ENCODE assay signal across 8 cellular contexts in genomic region chr4:89837385-89837995, GRCh38. TPM values are rescaled to one million over a fixed set of nuclear protein-coding genes. Genes with fewer than 3 reads are reported as not detected.
DNase-seq lines count a peak whose midpoint lies in the region; ATAC-seq and TF ChIP-seq lines count a peak whose summit lies in the region.

No MANE protein-coding gene starts in this region.

- TF ChIP-seq EP300 in sigmoid colon (IDR thresholded peaks at IDR 0.05) = no peak

- H3K27ac ChIP-seq in CD8-positive, alpha-beta memory T cell (ENCODE audit: low read depth, low read length) = no peak overlapping the region
- H3K27ac ChIP-seq in PC-9 (no peak overlapping the region), mammary epithelial cell (ENCODE audit: insufficient read depth, low read depth, low read length) (peak overlapping the region; percentile 53), sigmoid colon (peak overlapping the region; percentile 54 to 77 (median 70))

- peak in 1 of 5 donors; percentile 5 for DNase-seq in CD8-positive, alpha-beta memory T cell
- DNase-seq in PC-9 = no peak
- peak; percentile 65 for DNase-seq in mammary epithelial cell
- no peak for DNase-seq in sigmoid colon
- DNase-seq in posterior vena cava (ENCODE audit: low spot score) = no peak

- CTCF ChIA-PET in CD8-positive, alpha-beta memory T cell (lab: Charles Lee) = no interaction called here
- CTCF ChIA-PET in PC-9 (lab: Charles Lee) = no interaction called here
- CTCF ChIA-PET in mammary epithelial cell (lab: Charles Lee; ENCODE audit: low non-redundant PET) = no interaction called here

- H3F3A ChIP-seq in PC-9 (ENCODE audit: insufficient read depth, low read depth) = no peaks in the 10 kb centered on the region

- peak overlapping the region; percentile 63 to 76 (median 70) for H3K4me3 Mint-ChIP-seq in CD8-positive, alpha-beta memory T cell

- H3K27me3 ChIP-seq in CD8-positive, alpha-beta memory T cell (ENCODE audit: insufficient read depth, low read length, poor library complexity, severe bottlenecking) = peaks cover 23% of the 10 kb centered on the region
- no peaks in the 10 kb centered on the region for H3K27me3 ChIP-seq in PC-9 (ENCODE audit: insufficient read depth, low read depth)
- no peaks in the 10 kb centered on the region for H3K27me3 ChIP-seq in mammary epithelial cell (ENCODE audit: insufficient read depth, low read length)
- peaks cover 9 to 62% (median 10%) of the 10 kb centered on the region in 3 donors for H3K27me3 ChIP-seq in sigmoid colon

- H3K4me3 ChIP-seq in CD8-positive, alpha-beta memory T cell (ENCODE audit: low read length) = peak overlapping the region; percentile 33
- peak overlapping the region; percentile 57; the same call in 1 of the 2 replicates for H3K4me3 ChIP-seq in PC-9
- peak overlapping the region; percentile 72 to 91 (median 78) for H3K4me3 ChIP-seq in mammary epithelial cell (replicated peaks in 1 of 3; ENCODE audit: insufficient read depth in 1 of 3, low read depth in 2 of 3, low read length in 3 of 3)
- peak overlapping the region; percentile 80 for H3K4me3 ChIP-seq in iPS-18c (ENCODE audit: insufficient read depth, low read depth, low read length)
- peak overlapping the region; percentile 31 to 62 (median 52) for H3K4me3 ChIP-seq in sigmoid colon

- in situ Hi-C loops in mammary epithelial cell (cut with MboI; ENCODE audit: low sequenced_read_pairs in 2 of 2) = loop anchor here in 1 of 2 donors (25.0 kb wide), 1 partner anchor 175 kb away; no protein-coding TSS in a partner anchor

- intact Hi-C loops in PC-9 (cut with micrococcal nuclease; ENCODE audit: unreplicated experiment) (no loop called here), mammary epithelial cell (cut with micrococcal nuclease) (loop anchor here (1.0 to 5.0 kb wide), 4 partner anchors 32 to 179 kb away; no protein-coding TSS in a partner anchor), sigmoid colon (cut with DNase I) (loop anchor here (5.0 to 10.0 kb wide), 2 partner anchors 90 to 1383 kb away; partner anchors contain the start of gene HERC5), posterior vena cava (cut with DNase I) (no loop called here)

- no peaks in the 10 kb centered on the region for H3K9me3 Mint-ChIP-seq in CD8-positive, alpha-beta memory T cell

- dilution Hi-C loops in mammary epithelial cell (cut with HindIII; ENCODE audit: low sequenced_read_pairs) = no loop called here

- peaks cover 40 to 79% of the 10 kb centered on the region in 2 donors for H3K27me3 Mint-ChIP-seq in CD8-positive, alpha-beta memory T cell

- H3K36me3 ChIP-seq in CD8-positive, alpha-beta memory T cell (ENCODE audit: insufficient read depth, low read length) = no peaks in the 10 kb centered on the region
- H3K36me3 ChIP-seq in PC-9 (ENCODE audit: low read depth) (no peaks in the 10 kb centered on the region), mammary epithelial cell (ENCODE audit: insufficient read depth, low read length) (no peaks in the 10 kb centered on the region), sigmoid colon (no peaks in the 10 kb centered on the region)

- 2% methylated on average over 16 of the region's 30 CpGs for WGBS in mammary epithelial cell (ENCODE audit: low coverage, missing lambda C conversion rate)
- 0 to 2% methylated on average over 30 of the region's 30 CpGs for WGBS in sigmoid colon, 2 donors

- H3K4me2 ChIP-seq in PC-9 = peak overlapping the region; percentile 84
- H3K4me2 ChIP-seq in mammary epithelial cell (ENCODE audit: insufficient read depth, low read depth, low read length) = peak overlapping the region; percentile 87

- peak overlapping the region in 2 of 8 donors; percentile 54 to 83 for H3K27ac Mint-ChIP-seq in CD8-positive, alpha-beta memory T cell

- peaks cover 7% of the 10 kb centered on the region for H3K4me1 ChIP-seq in CD8-positive, alpha-beta memory T cell (ENCODE audit: insufficient read depth, low read length)
- H3K4me1 ChIP-seq in PC-9 (replicated peaks; ENCODE audit: insufficient read depth) = no peaks in the 10 kb centered on the region
- H3K4me1 ChIP-seq in mammary epithelial cell (ENCODE audit: insufficient read depth, low read length) = peaks cover 9% of the 10 kb centered on the region
- H3K4me1 ChIP-seq in sigmoid colon = peaks cover 0 to 24% (median 19%) of the 10 kb centered on the region in 4 donors

- no TSS peak for BruUV-seq in PC-9 (replicated peaks; lab: Mats Ljungman, UMichigan)
- BruUV-seq in mammary epithelial cell (replicated peaks; lab: Mats Ljungman, UMichigan) = no TSS peak

- H3K9ac ChIP-seq in mammary epithelial cell (ENCODE audit: insufficient read depth, low read length) = peak overlapping the region; percentile 53

- peak overlapping the region; percentile 86 for H2AFZ ChIP-seq in PC-9
- peak overlapping the region; percentile 86 for H2AFZ ChIP-seq in mammary epithelial cell (ENCODE audit: low read depth, low read length)

- H4K20me1 ChIP-seq in PC-9 (ENCODE audit: insufficient read depth) (no peaks in the 10 kb centered on the region), mammary epithelial cell (ENCODE audit: insufficient read depth, low read length) (no peaks in the 10 kb centered on the region)

- no peaks in the 10 kb centered on the region for H3K9me2 ChIP-seq in PC-9 (ENCODE audit: insufficient read depth)

- peaks cover 12 to 31% (median 16%) of the 10 kb centered on the region in 3 donors for H3K4me1 Mint-ChIP-seq in CD8-positive, alpha-beta memory T cell

- POLR2A ChIA-PET in CD8-positive, alpha-beta memory T cell (lab: Charles Lee) = no interaction called here
- POLR2A ChIA-PET in PC-9 (lab: Charles Lee; ENCODE audit: unreplicated experiment) = interaction anchor here (0.6 kb wide), 1 partner anchor 170 kb away, joined by 3 read pairs; no protein-coding TSS in a partner anchor

- H3K36me3 Mint-ChIP-seq in CD8-positive, alpha-beta memory T cell = no peaks in the 10 kb centered on the region

- TF ChIP-seq CTCF in PC-9 (conservative IDR thresholded peaks at IDR 0.05) (no peak), mammary epithelial cell (conservative IDR thresholded peaks at IDR 0.05 in 1 of 2, IDR thresholded peaks at IDR 0.05 in 1 of 2; ENCODE audit: extremely low read depth in 1 of 2, insufficient read depth in 1 of 2, low read depth in 1 of 2, low read length in 2 of 2) (peak; percentile 4 to 46), sigmoid colon (IDR thresholded peaks at IDR 0.05) (no peak)

- ATAC-seq in GM21723 (IDR thresholded peaks at IDR 0.05; ENCODE audit: unreplicated experiment) = peak; percentile 66
- no peak for ATAC-seq in HG02678 (IDR thresholded peaks at IDR 0.05; ENCODE audit: unreplicated experiment)

- no peaks in the 10 kb centered on the region for H3K79me2 ChIP-seq in PC-9 (ENCODE audit: low read depth)
- H3K79me2 ChIP-seq in mammary epithelial cell (ENCODE audit: insufficient read depth, low read length) = peaks cover 30% of the 10 kb centered on the region

- no peak for TF ChIP-seq POLR2A in sigmoid colon (IDR thresholded peaks at IDR 0.05)

- no peaks in the 10 kb centered on the region for H3K9me3 ChIP-seq in CD8-positive, alpha-beta memory T cell (ENCODE audit: low read length)
- H3K9me3 ChIP-seq in PC-9 (ENCODE audit: insufficient read depth, low read depth) (no peaks in the 10 kb centered on the region), mammary epithelial cell (replicated peaks; ENCODE audit: insufficient read depth, low read length) (no peaks in the 10 kb centered on the region), iPS-18c (ENCODE audit: control insufficient read depth, insufficient read depth, low read length) (no peaks in the 10 kb centered on the region), sigmoid colon (no peaks in the 10 kb centered on the region)

RNA-seq across cellular contexts. Expression of gene SNCA, which starts 0.5 kb away (rescaled TPM):
- under 1 TPM; 0.42 to 0.44 TPM for total RNA-seq in CD8-positive, alpha-beta memory T cell
- 0.41 TPM for polyA plus RNA-seq in CD8-positive, alpha-beta memory T cell
- total RNA-seq in PC-9 (2021) (3.9 and 4.8 TPM in 2 replicates), mammary epithelial cell (10 to 100 TPM; 53.8 to 62.4 TPM), sigmoid colon (10 to 100 TPM; 16.8 to 27.0 (median 23.2) TPM), posterior vena cava (10 to 100 TPM in 1 of 2 donors, 1 to 10 TPM in 1; 9.1 to 25.5 TPM)
- polyA plus RNA-seq in mammary epithelial cell (63.3 TPM), sigmoid colon (10 to 100 TPM in 1 of 3 donors, 1 to 10 TPM in 2; 3.5 to 20.4 (median 5.4) TPM)
- polyA minus RNA-seq in mammary epithelial cell = 50.8 TPM

RNA-seq across cellular contexts. Expression of gene MMRN1, which starts 57.2 kb away (rescaled TPM):
- total RNA-seq in CD8-positive, alpha-beta memory T cell = not detected
- 0.33 TPM for polyA plus RNA-seq in CD8-positive, alpha-beta memory T cell
- total RNA-seq in PC-9 (2021) (not detected in 2 replicates), mammary epithelial cell (under 1 TPM in 1 of 2 donors, not detected in 1; under 0.01 TPM), sigmoid colon (10 to 100 TPM; 28.1 to 86.6 (median 52.6) TPM), posterior vena cava (10 to 100 TPM; 71.0 to 72.8 TPM)
- polyA plus RNA-seq in mammary epithelial cell (not detected), sigmoid colon (10 to 100 TPM in 1 of 3 donors, 1 to 10 TPM in 1, under 1 TPM in 1; 0.46 to 14.6 (median 3.6) TPM)
- polyA minus RNA-seq in mammary epithelial cell = not detected

Comparison
In these comparisons a context has a peak if more than half of its experiments do, and no peak if none do; other contexts are left out.
1. H3K27ac ChIP-seq: peak in mammary epithelial cell (single experiment) and sigmoid colon (4 of 4); none in CD8-positive, alpha-beta memory T cell (single experiment) and PC-9 (single experiment).
2. CTCF ChIP-seq: peak in mammary epithelial cell (2 of 2); none in PC-9 (single experiment) and sigmoid colon (0 of 4).
3. RNA of gene MMRN1, which starts 57.2 kb away (total RNA-seq): 71.0 to 72.8 TPM in posterior vena cava and 28.1 to 86.6 TPM in sigmoid colon; under 0.01 TPM in mammary epithelial cell, not detected in CD8-positive, alpha-beta memory T cell and not detected in PC-9; every median in the first group is over 10 times any median in the second.
4. intact Hi-C loops: an anchor here in mammary epithelial cell (1.0 to 5.0 kb wide) and sigmoid colon (5.0 to 10.0 kb wide); none called in PC-9 and posterior vena cava.
5. Peak in every context shown above with its lines, with median percentiles within 50 percentile points of each other: H3K4me3 ChIP-seq.